ENCODE assay signal across 1 cellular context in genomic region chr16:50696126-50696525, GRCh38.
A peak's percentile ranks its signal among the peaks of the same experiment; 100 is the strongest.
TF ChIP-seq lines count a peak whose summit lies in the region.

No MANE protein-coding gene starts in this region.

TF ChIP-seq in HepG2, 621 proteins besides CTCF, POLR2A, EP300 and RAD21 (continued from another document and continues in another):
- TF ChIP-seq ZNF281 (CRISPR knock-in tag; IDR thresholded peaks at IDR 0.05; ENCODE audit: borderline replicate concordance) = no peak
- no peak for TF ChIP-seq ZNF678 (CRISPR knock-in tag; IDR thresholded peaks at IDR 0.05)
- no peak for TF ChIP-seq PRMT3 (CRISPR knock-in tag; IDR thresholded peaks at IDR 0.05; ENCODE audit: borderline replicate concordance, low read depth)
- TF ChIP-seq CCDC6 (CRISPR knock-in tag; IDR thresholded peaks at IDR 0.05) = no peak
- no peak for TF ChIP-seq ATF5 (CRISPR knock-in tag; IDR thresholded peaks at IDR 0.05; ENCODE audit: low read depth)
- TF ChIP-seq ZNF136 (CRISPR knock-in tag; IDR thresholded peaks at IDR 0.05; ENCODE audit: low read depth) = no peak
- peak; percentile 22; the same call in 1 of the 2 replicates for TF ChIP-seq ZNF792 (CRISPR knock-in tag; IDR thresholded peaks at IDR 0.05)
- 0 out of 2 replicates have a peak, but pooled peaks have one; percentile 32 for TF ChIP-seq HMG20B (CRISPR knock-in tag; conservative IDR thresholded peaks at IDR 0.05)
- no peak for TF ChIP-seq PLRG1 (conservative IDR thresholded peaks at IDR 0.05)
- no peak for TF ChIP-seq TEAD2 (CRISPR knock-in tag; IDR thresholded peaks at IDR 0.05)
- TF ChIP-seq JDP2 (CRISPR knock-in tag; IDR thresholded peaks at IDR 0.05; ENCODE audit: borderline replicate concordance) = no peak
- TF ChIP-seq KAT8 (CRISPR knock-in tag; IDR thresholded peaks at IDR 0.05) = 0 out of 2 replicates have a peak, but pooled peaks have one; percentile 12
- no peak for TF ChIP-seq HOXA5 (CRISPR knock-in tag; IDR thresholded peaks at IDR 0.05)
- no peak for TF ChIP-seq ZNF367 (CRISPR knock-in tag; IDR thresholded peaks at IDR 0.05; ENCODE audit: borderline replicate concordance)
- TF ChIP-seq HNF4A (CRISPR knock-in tag; IDR thresholded peaks at IDR 0.05) = 0 out of 2 replicates have a peak, but pooled peaks have one; percentile 27
- no peak for TF ChIP-seq THYN1 (CRISPR knock-in tag; IDR thresholded peaks at IDR 0.05; ENCODE audit: borderline replicate concordance, low read depth)
- TF ChIP-seq NR0B2 (CRISPR knock-in tag; IDR thresholded peaks at IDR 0.05) = no peak
- no peak for TF ChIP-seq TEAD3 (CRISPR knock-in tag; optimal IDR thresholded peaks at IDR 0.05; ENCODE audit: borderline replicate concordance)
- TF ChIP-seq ZNF3 (CRISPR knock-in tag; IDR thresholded peaks at IDR 0.05) = no peak
- no peak for TF ChIP-seq ZNF552 (CRISPR knock-in tag; IDR thresholded peaks at IDR 0.05; ENCODE audit: borderline replicate concordance)
- no peak for TF ChIP-seq ELK4 (CRISPR knock-in tag; IDR thresholded peaks at IDR 0.05; ENCODE audit: borderline replicate concordance)
- TF ChIP-seq IKZF1 (IDR thresholded peaks at IDR 0.05) = no peak
- TF ChIP-seq ZBTB21 (CRISPR knock-in tag; IDR thresholded peaks at IDR 0.05) = no peak
- no peak for TF ChIP-seq RFXAP (CRISPR knock-in tag; IDR thresholded peaks at IDR 0.05; ENCODE audit: borderline replicate concordance)
- no peak for TF ChIP-seq ZNF672 (CRISPR knock-in tag; IDR thresholded peaks at IDR 0.05)
- TF ChIP-seq ATF1 (CRISPR knock-in tag; IDR thresholded peaks at IDR 0.05) = no peak
- TF ChIP-seq KDM5A (IDR thresholded peaks at IDR 0.05; ENCODE audit: borderline replicate concordance, low read length) = no peak
- TF ChIP-seq ZNF275 (CRISPR knock-in tag; IDR thresholded peaks at IDR 0.05; ENCODE audit: borderline replicate concordance) = no peak
- 0 out of 3 replicates have a peak, but pooled peaks have one; percentile 9 for TF ChIP-seq MXI1 (IDR thresholded peaks at IDR 0.05; ENCODE audit: borderline replicate concordance, low read depth, low read length)
- no peak for TF ChIP-seq ZNF570 (CRISPR knock-in tag; IDR thresholded peaks at IDR 0.05; ENCODE audit: borderline replicate concordance)
- no peak for TF ChIP-seq PAWR (CRISPR knock-in tag; IDR thresholded peaks at IDR 0.05; ENCODE audit: borderline replicate concordance)
- peak; percentile 55 for TF ChIP-seq PHF21A (CRISPR knock-in tag; IDR thresholded peaks at IDR 0.05)
- peak; percentile 47; the same call in 1 of the 2 replicates for TF ChIP-seq ZBTB7B (CRISPR knock-in tag; IDR thresholded peaks at IDR 0.05)
- TF ChIP-seq ZNF709 (CRISPR knock-in tag; IDR thresholded peaks at IDR 0.05) = no peak
- TF ChIP-seq USF2 (IDR thresholded peaks at IDR 0.05; ENCODE audit: low read depth, low read length) = no peak
- TF ChIP-seq USF2 (CRISPR knock-in tag; IDR thresholded peaks at IDR 0.05; ENCODE audit: borderline replicate concordance) = no peak
- no peak for TF ChIP-seq HNRNPL (IDR thresholded peaks at IDR 0.05; ENCODE audit: low read depth, low read length)
- no peak for TF ChIP-seq ONECUT2 (CRISPR knock-in tag; IDR thresholded peaks at IDR 0.05)
- TF ChIP-seq STAG1 (CRISPR knock-in tag; IDR thresholded peaks at IDR 0.05) = no peak
- TF ChIP-seq ZFX (CRISPR knock-in tag; IDR thresholded peaks at IDR 0.05; ENCODE audit: low read depth) = peak; percentile 52
- TF ChIP-seq NR2F6 (IDR thresholded peaks at IDR 0.05) = no peak; the same call in 1 of the 2 replicates
- peak; percentile 63; the same call in 1 of the 2 replicates for TF ChIP-seq NR2F6 (CRISPR knock-in tag; IDR thresholded peaks at IDR 0.05)
- TF ChIP-seq HNF1B (CRISPR knock-in tag; IDR thresholded peaks at IDR 0.05) = no peak
- TF ChIP-seq ZFY (CRISPR knock-in tag; IDR thresholded peaks at IDR 0.05) = no peak
- no peak for TF ChIP-seq ZNF280D (CRISPR knock-in tag; IDR thresholded peaks at IDR 0.05)
- no peak for TF ChIP-seq GZF1 (CRISPR knock-in tag; IDR thresholded peaks at IDR 0.05)
- no peak for TF ChIP-seq RARG (CRISPR knock-in tag; IDR thresholded peaks at IDR 0.05; ENCODE audit: low read depth)
- peak; percentile 30 for TF ChIP-seq ASH2L (IDR thresholded peaks at IDR 0.05; ENCODE audit: insufficient read length, low read depth, low read length)
- TF ChIP-seq ZNF597 (CRISPR knock-in tag; IDR thresholded peaks at IDR 0.05) = no peak
- no peak for TF ChIP-seq SMAD3 (CRISPR knock-in tag; IDR thresholded peaks at IDR 0.05)
- no peak for TF ChIP-seq JUNB (CRISPR knock-in tag; IDR thresholded peaks at IDR 0.05; ENCODE audit: borderline replicate concordance)
- TF ChIP-seq FOXC1 (CRISPR knock-in tag; IDR thresholded peaks at IDR 0.05; ENCODE audit: borderline replicate concordance) = no peak
- TF ChIP-seq HMG20A (CRISPR knock-in tag; IDR thresholded peaks at IDR 0.05; ENCODE audit: borderline replicate concordance) = no peak
- TF ChIP-seq ZNF724P (CRISPR knock-in tag; IDR thresholded peaks at IDR 0.05; ENCODE audit: borderline replicate concordance) = no peak
- no peak for TF ChIP-seq DZIP1 (CRISPR knock-in tag; IDR thresholded peaks at IDR 0.05)
